Comparison of ENCODE assay signal across 12 cellular contexts in the genomic region with DNA sequence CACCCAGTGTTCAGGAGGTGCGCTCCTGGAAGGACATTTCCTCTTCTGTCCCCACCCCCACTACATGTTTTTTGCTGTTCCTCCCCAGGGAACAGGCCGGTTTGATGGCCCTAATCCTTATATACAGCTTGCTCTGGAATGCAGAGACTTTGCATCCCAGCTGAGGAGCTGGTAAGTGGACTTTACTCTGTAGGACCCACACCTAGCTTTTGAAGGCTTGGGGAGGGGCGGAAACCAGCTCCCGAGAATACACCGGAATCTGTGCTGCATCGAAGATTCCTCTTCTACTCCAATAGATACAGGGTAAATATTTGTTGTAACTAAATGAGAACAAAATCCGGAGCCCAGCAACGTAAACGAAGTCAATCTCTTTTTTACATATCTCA. TPM values are rescaled to one million over a fixed set of nuclear protein-coding genes. Genes with fewer than 3 reads are reported as not detected.
A peak's percentile ranks its signal among the peaks of the same experiment; 100 is the strongest.
DNase-seq lines count a peak whose midpoint lies in the region; ATAC-seq, FAIRE-seq and TF ChIP-seq lines count a peak whose summit lies in the region.
"Had no signal": no experiment of that assay in that cellular context is flagged by ENCODE, and none has a peak within 500 bp of the region (broad histone marks: within the 10 kb centered on the region; RNA-seq: fewer than 3 reads in every experiment).

No MANE protein-coding gene starts in this region.

- H3K4me1 ChIP-seq in kidney (ENCODE audit: control insufficient read depth in 1 of 2, insufficient read depth in 1 of 2, low read depth in 1 of 2, low read length in 2 of 2): peaks cover 13 to 29% of the 10 kb centered on the region in 2 donors
- H3K4me1 ChIP-seq in stomach: peaks cover 16 to 42% (median 29%) of the 10 kb centered on the region in 4 donors

- POLR2A ChIA-PET in WTC11 (lab: Charles Lee): interaction anchor here (0.6 to 4.1 kb wide), 5 partner anchors 30 to 227 kb away, joined by 3 to 56 read pairs (median 4); a partner anchor contains a TSS

- 16 to 39% (median 26%) methylated on average over 9 of the region's 9 CpGs for WGBS in stomach, 5 donors

- no peak for ATAC-seq in activated T-cell treated with anti-CD3 and anti-CD28 coated beads, Interleukin-2, amount 50 U/mL, for 4 hours
- ATAC-seq in WTC11 (peak; percentile 7), GM21528 (IDR thresholded peaks at IDR 0.05; ENCODE audit: low FRiP score, unreplicated experiment) (no peak), SK-N-SH treated with all-trans-retinoic acid at 6 μM for 48 hours (no peak)

- DNase-seq in activated T-cell treated with anti-CD3 and anti-CD28 coated beads, Interleukin-2, amount 50 U/mL, for 4 hours: no peak
- DNase-seq in activated T-cell treated with anti-CD3 and anti-CD28 coated beads for 4 hours: no peak
- DNase-seq in WTC11 (ENCODE audit: low spot score): peak; percentile 51
- DNase-seq in kidney: no peak
- no peak for DNase-seq in stomach
- DNase-seq in superior temporal gyrus (ENCODE audit: extremely low spot score): no peak
- DNase-seq: AML-193; NCI-H2029; stimulated activated CD4-positive, alpha-beta T cell treated with anti-CD3 and anti-CD28 coated beads, Interleukin-4, amount 100 ng/mL, for 1 hour had no signal

- intact Hi-C loops in kidney (cut with DNase I) (no loop called here), stomach (cut with DNase I; ENCODE audit: low total_unique reads) (no loop called here)

- no peak overlapping the region for H3K9ac ChIP-seq in kidney (ENCODE audit: low read length in 2 of 2)

- peaks cover 1% of the 10 kb centered on the region for H3K27me3 Mint-ChIP-seq in activated T-cell treated with anti-CD3 and anti-CD28 coated beads, Interleukin-2, amount 50 U/mL, for 4 hours (ENCODE audit: low read depth)
- H3K27me3 Mint-ChIP-seq in WTC11 (ENCODE audit: low read depth): no peaks in the 10 kb centered on the region

- H3K27ac ChIP-seq in kidney (ENCODE audit: low read depth in 2 of 2, low read length in 2 of 2): peak overlapping the region in 1 of 2 donors; percentile 13
- H3K27ac ChIP-seq in stomach: peak overlapping the region; percentile 47 to 96 (median 84)

- H3K36me3 ChIP-seq in kidney (ENCODE audit: control insufficient read depth in 1 of 2, insufficient read depth in 2 of 2, low read length in 2 of 2): no peaks in the 10 kb centered on the region
- H3K36me3 ChIP-seq in stomach: no peaks in the 10 kb centered on the region

- TF ChIP-seq POLR2A in stomach (IDR thresholded peaks at IDR 0.05): no peak

- no peaks in the 10 kb centered on the region for H3K9me3 Mint-ChIP-seq in activated T-cell treated with anti-CD3 and anti-CD28 coated beads, Interleukin-2, amount 50 U/mL, for 4 hours
- no peaks in the 10 kb centered on the region for H3K9me3 Mint-ChIP-seq in WTC11

- FAIRE-seq in kidney (lab: Jason Lieb, UNC): no peak
- FAIRE-seq: GM12891 had no signal

- H3K4me1 Mint-ChIP-seq in activated T-cell treated with anti-CD3 and anti-CD28 coated beads, Interleukin-2, amount 50 U/mL, for 4 hours (ENCODE audit: low read depth): peaks cover 30% of the 10 kb centered on the region
- peaks cover 39% of the 10 kb centered on the region for H3K4me1 Mint-ChIP-seq in WTC11

- peak overlapping the region; percentile 91 for H3K4me3 Mint-ChIP-seq in activated T-cell treated with anti-CD3 and anti-CD28 coated beads, Interleukin-2, amount 50 U/mL, for 4 hours
- H3K4me3 Mint-ChIP-seq in WTC11: peak overlapping the region; percentile 84

- H3K9me3 ChIP-seq in kidney (ENCODE audit: control insufficient read depth in 1 of 2, low read length in 2 of 2) (no peaks in the 10 kb centered on the region), stomach (no peaks in the 10 kb centered on the region)

- TF ChIP-seq CTCF in WTC11 (IDR thresholded peaks at IDR 0.05): no peak
- TF ChIP-seq CTCF in kidney (IDR thresholded peaks at IDR 0.05; ENCODE audit: borderline replicate concordance, extremely low read depth, insufficient read depth): no peak
- TF ChIP-seq CTCF in stomach (IDR thresholded peaks at IDR 0.05): no peak

- H3K27me3 ChIP-seq in stomach: peaks cover 0 to 15% (median 0%) of the 10 kb centered on the region in 3 donors

- H3K36me3 Mint-ChIP-seq in activated T-cell treated with anti-CD3 and anti-CD28 coated beads, Interleukin-2, amount 50 U/mL, for 4 hours (ENCODE audit: insufficient read depth): no peaks in the 10 kb centered on the region
- H3K36me3 Mint-ChIP-seq in WTC11: no peaks in the 10 kb centered on the region

- no peak for TF ChIP-seq EP300 in stomach (IDR thresholded peaks at IDR 0.05)

- CTCF ChIA-PET in WTC11 (lab: Charles Lee): interaction anchor here (1.0 to 2.3 kb wide), 5 partner anchors 11 to 327 kb away, joined by 3 to 12 read pairs (median 4); no protein-coding TSS in a partner anchor

- peak overlapping the region; percentile 97 for H3K27ac Mint-ChIP-seq in WTC11

- peak overlapping the region; percentile 65 for H3K4me3 ChIP-seq in kidney (ENCODE audit: low read length in 2 of 2)
- H3K4me3 ChIP-seq in stomach: no peak overlapping the region

TF ChIP-seq in WTC11, 78 proteins besides CTCF, POLR2A, EP300 and RAD21:
- TF ChIP-seq, protein P1, sequence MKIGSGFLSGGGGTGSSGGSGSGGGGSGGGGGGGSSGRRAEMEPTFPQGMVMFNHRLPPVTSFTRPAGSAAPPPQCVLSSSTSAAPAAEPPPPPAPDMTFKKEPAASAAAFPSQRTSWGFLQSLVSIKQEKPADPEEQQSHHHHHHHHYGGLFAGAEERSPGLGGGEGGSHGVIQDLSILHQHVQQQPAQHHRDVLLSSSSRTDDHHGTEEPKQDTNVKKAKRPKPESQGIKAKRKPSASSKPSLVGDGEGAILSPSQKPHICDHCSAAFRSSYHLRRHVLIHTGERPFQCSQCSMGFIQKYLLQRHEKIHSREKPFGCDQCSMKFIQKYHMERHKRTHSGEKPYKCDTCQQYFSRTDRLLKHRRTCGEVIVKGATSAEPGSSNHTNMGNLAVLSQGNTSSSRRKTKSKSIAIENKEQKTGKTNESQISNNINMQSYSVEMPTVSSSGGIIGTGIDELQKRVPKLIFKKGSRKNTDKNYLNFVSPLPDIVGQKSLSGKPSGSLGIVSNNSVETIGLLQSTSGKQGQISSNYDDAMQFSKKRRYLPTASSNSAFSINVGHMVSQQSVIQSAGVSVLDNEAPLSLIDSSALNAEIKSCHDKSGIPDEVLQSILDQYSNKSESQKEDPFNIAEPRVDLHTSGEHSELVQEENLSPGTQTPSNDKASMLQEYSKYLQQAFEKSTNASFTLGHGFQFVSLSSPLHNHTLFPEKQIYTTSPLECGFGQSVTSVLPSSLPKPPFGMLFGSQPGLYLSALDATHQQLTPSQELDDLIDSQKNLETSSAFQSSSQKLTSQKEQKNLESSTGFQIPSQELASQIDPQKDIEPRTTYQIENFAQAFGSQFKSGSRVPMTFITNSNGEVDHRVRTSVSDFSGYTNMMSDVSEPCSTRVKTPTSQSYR (CRISPR knock-in tag; IDR thresholded peaks at IDR 0.05): 0 out of 2 replicates have a peak, but pooled peaks have one; percentile 31
- TF ChIP-seq RORB (CRISPR knock-in tag; IDR thresholded peaks at IDR 0.05): no peak

TF ChIP-seq in SK-N-SH treated with all-trans-retinoic acid at 6 μM for 48 hours, 23 proteins besides CTCF, POLR2A, EP300 and RAD21 (continues in another document):
- TF ChIP-seq RARB (CRISPR knock-in tag; IDR thresholded peaks at IDR 0.05): no peak
- TF ChIP-seq ESRRG (CRISPR knock-in tag; IDR thresholded peaks at IDR 0.05): no peak
- TF ChIP-seq, protein P2, sequence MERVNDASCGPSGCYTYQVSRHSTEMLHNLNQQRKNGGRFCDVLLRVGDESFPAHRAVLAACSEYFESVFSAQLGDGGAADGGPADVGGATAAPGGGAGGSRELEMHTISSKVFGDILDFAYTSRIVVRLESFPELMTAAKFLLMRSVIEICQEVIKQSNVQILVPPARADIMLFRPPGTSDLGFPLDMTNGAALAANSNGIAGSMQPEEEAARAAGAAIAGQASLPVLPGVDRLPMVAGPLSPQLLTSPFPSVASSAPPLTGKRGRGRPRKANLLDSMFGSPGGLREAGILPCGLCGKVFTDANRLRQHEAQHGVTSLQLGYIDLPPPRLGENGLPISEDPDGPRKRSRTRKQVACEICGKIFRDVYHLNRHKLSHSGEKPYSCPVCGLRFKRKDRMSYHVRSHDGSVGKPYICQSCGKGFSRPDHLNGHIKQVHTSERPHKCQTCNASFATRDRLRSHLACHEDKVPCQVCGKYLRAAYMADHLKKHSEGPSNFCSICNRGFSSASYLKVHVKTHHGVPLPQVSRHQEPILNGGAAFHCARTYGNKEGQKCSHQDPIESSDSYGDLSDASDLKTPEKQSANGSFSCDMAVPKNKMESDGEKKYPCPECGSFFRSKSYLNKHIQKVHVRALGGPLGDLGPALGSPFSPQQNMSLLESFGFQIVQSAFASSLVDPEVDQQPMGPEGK (CRISPR knock-in tag; IDR thresholded peaks at IDR 0.05; ENCODE audit: borderline replicate concordance): no peak
- no peak for TF ChIP-seq GLIS3 (CRISPR knock-in tag; IDR thresholded peaks at IDR 0.05)
- no peak for TF ChIP-seq ARNTL (CRISPR knock-in tag; IDR thresholded peaks at IDR 0.05; ENCODE audit: borderline replicate concordance, low read depth)
- no peak for TF ChIP-seq ZC3H10 (CRISPR knock-in tag; IDR thresholded peaks at IDR 0.05)
- TF ChIP-seq ZNF565 (CRISPR knock-in tag; conservative IDR thresholded peaks at IDR 0.05; ENCODE audit: low read depth): no peak

RNA-seq across cellular contexts. Expression of a gene that starts 1.2 kb away (rescaled TPM):
- total RNA-seq in activated T-cell treated with anti-CD3 and anti-CD28 coated beads, Interleukin-2, amount 50 U/mL, for 4 hours: 1 to 10 TPM in 1 of 3 donors, under 1 TPM in 2; 0.68 to 1.0 (median 0.94) TPM
- total RNA-seq in WTC11 (2021) (52.4 to 68.7 TPM (median 55.6 TPM) in 3 replicates), kidney (41.6 TPM), stomach (100 to 1,000 TPM in 3 of 5 donors, 10 to 100 TPM in 2; 21.4 to 137 (median 118) TPM)
- polyA plus RNA-seq in kidney (ENCODE audit: insufficient read depth, low read depth, low replicate concordance) (24.0 TPM), stomach (10 to 100 TPM; 14.0 to 22.0 (median 21.2) TPM)

RNA-seq across cellular contexts. Expression of a gene that starts 30.1 kb away (rescaled TPM):
- 1 to 10 TPM; 1.2 to 4.0 (median 2.2) TPM for total RNA-seq in activated T-cell treated with anti-CD3 and anti-CD28 coated beads, Interleukin-2, amount 50 U/mL, for 4 hours
- total RNA-seq in WTC11 (2021) (7.7 to 8.6 TPM (median 7.9 TPM) in 3 replicates), kidney (12.9 TPM), stomach (10 to 100 TPM in 3 of 5 donors, 1 to 10 TPM in 2; 1.2 to 30.4 (median 13.9) TPM)
- polyA plus RNA-seq in kidney (ENCODE audit: insufficient read depth, low read depth, low replicate concordance) (8.9 TPM), stomach (10 to 100 TPM in 2 of 3 donors, 1 to 10 TPM in 1; 9.0 to 15.4 (median 10.8) TPM)

RNA-seq across cellular contexts. Expression of a gene that starts 50.7 kb away (rescaled TPM):
- total RNA-seq in activated T-cell treated with anti-CD3 and anti-CD28 coated beads, Interleukin-2, amount 50 U/mL, for 4 hours: 10 to 100 TPM; 48.8 to 51.2 (median 49.5) TPM
- 88.1 to 107 TPM (median 105 TPM) in 3 replicates for total RNA-seq in WTC11 (2021)
- 96.6 TPM for total RNA-seq in kidney
- polyA plus RNA-seq in kidney (ENCODE audit: insufficient read depth, low read depth, low replicate concordance): 16.4 TPM
- 100 to 1,000 TPM in 2 of 5 donors, 10 to 100 TPM in 3; 17.4 to 124 (median 85.8) TPM for total RNA-seq in stomach
- 10 to 100 TPM in 2 of 3 donors, 1 to 10 TPM in 1; 7.3 to 18.0 (median 12.1) TPM for polyA plus RNA-seq in stomach

Comparison
In these comparisons a context has a peak if more than half of its experiments do, and no peak if none do; other contexts are left out.
1. H3K4me3 ChIP-seq: peak in kidney (2 of 2); none in stomach (0 of 4).
2. RNA of a gene that starts 1.2 kb away (total RNA-seq): 21.4 to 137 TPM in stomach, 52.4 to 68.7 TPM in WTC11 and 41.6 TPM in kidney (single experiment); 0.68 to 1.0 TPM in activated T-cell treated with anti-CD3 and anti-CD28 coated beads, Interleukin-2, amount 50 U/mL, for 4 hours; every median in the first group is over 10 times any median in the second.